9 cellular contexts compared by ENCODE assay signal in the genomic region with DNA sequence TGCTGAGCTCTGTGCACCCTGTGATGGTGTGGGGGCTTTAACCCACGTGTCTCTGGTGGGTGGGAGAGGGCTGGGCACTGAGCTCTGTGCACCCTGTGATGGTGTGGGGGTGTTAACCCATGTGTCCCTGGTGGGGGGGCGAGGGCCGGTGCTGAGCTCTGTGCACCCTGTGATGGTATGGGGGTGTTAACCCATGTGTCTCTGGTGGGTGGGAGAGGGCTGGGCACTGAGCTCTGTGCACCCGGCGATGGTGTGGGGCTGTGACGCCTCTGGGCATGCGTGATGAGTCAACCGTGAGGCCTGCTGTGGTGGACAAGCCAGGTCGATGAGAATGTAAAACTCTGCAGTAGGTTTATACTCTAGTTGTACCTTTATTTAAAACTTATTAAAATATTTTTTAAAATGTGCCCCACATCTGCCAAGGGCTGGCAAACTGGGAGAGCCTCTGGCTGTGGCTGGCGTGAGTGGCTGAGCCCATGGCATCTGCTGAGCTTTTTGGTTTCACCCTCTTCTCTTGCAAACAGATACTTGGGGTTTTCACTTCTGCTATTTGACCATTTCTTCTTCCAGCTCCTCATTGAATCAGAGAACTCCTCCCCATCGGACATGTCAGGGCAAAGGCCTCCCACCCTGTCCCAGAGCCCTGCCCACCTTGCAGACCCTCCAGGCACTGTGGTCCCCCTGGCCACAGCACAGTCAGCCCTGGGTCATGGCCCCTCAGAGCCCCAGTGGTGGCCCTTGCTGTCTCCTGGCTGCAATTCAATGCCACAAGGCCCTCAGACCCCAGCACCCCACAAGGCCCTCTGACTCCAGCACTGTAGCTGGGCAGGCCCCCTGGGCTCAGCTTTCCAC. TPM values are rescaled to one million over a fixed set of nuclear protein-coding genes. Genes with fewer than 3 reads are reported as not detected.
A peak's percentile ranks its signal among the peaks of the same experiment; 100 is the strongest.
DNase-seq lines count a peak whose midpoint lies in the region; ATAC-seq, FAIRE-seq and TF ChIP-seq lines count a peak whose summit lies in the region.
"Had no signal": no experiment of that assay in that cellular context is flagged by ENCODE, and none has a peak within 500 bp of the region (broad histone marks: within the 10 kb centered on the region; RNA-seq: fewer than 3 reads in every experiment).

No MANE protein-coding gene starts in this region.

- WGBS in H1 (ENCODE audit: extremely low coverage in 1 of 2, insufficient coverage in 1 of 2, insufficient read length in 1 of 2, insufficient replicate concordance in 2 of 2, low coverage in 1 of 2, low lambda C conversion rate in 2 of 2, missing lambda C conversion rate in 1 of 2), 2 experiments, result 83% methylated on average over 9 of the region's 11 CpGs; no CpG with 5 or more reads in 1 of the 2 experiments

- peak overlapping the region; percentile 74 for H4K91ac ChIP-seq in H1 (replicated peaks; ENCODE audit: insufficient read length, low read length)

- no peak overlapping the region for H2AFZ ChIP-seq in H1 (ENCODE audit: low read length)

- H3K14ac ChIP-seq in H1 (ENCODE audit: insufficient read length), result no peak overlapping the region

- no peak overlapping the region for H2BK12ac ChIP-seq in H1 (ENCODE audit: low read depth, low read length)

- no peak overlapping the region for H3K4me3 ChIP-seq in H1 (ENCODE audit: extremely low read depth in 1 of 4, insufficient read depth in 2 of 4, low read depth in 3 of 4, low read length in 4 of 4)
- no peak overlapping the region for H3K4me3 ChIP-seq in BE2C (ENCODE audit: low read depth, low read length)
- H3K4me3 ChIP-seq: cardiac muscle cell had no signal

- H3K9me3 ChIP-seq in H1 (ENCODE audit: insufficient read depth in 2 of 2, low read depth in 1 of 2, low read length in 1 of 2) (peaks cover 0 to 3% of the 10 kb centered on the region in 2 experiments; a peak in 1 of 4 replicates), BE2C (no peaks in the 10 kb centered on the region)

- no peak overlapping the region for H4K5ac ChIP-seq in H1 (ENCODE audit: insufficient read length, low read depth, low read length)

- H3K79me1 ChIP-seq in H1 (ENCODE audit: low read depth, low read length), result no peaks in the 10 kb centered on the region

- H3K18ac ChIP-seq in H1 (ENCODE audit: extremely low read depth, low read length), result peak overlapping the region; percentile 48

- no peak overlapping the region for H3K56ac ChIP-seq in H1 (replicated peaks; ENCODE audit: insufficient read length, low read depth, low read length)

- DNase-seq in H1 (ENCODE audit: low read depth in 1 of 2, low spot score in 2 of 2), result no peak
- DNase-seq in stimulated activated naive CD4-positive, alpha-beta T cell (lab: John Stamatoyannopoulos, UW), result no peak
- DNase-seq in cortex of kidney (lab: John Stamatoyannopoulos, UW), result no peak
- no peak for DNase-seq in BE2C
- no peak for DNase-seq in OCI-M2 (lab: John Stamatoyannopoulos, UW; ENCODE audit: unreplicated experiment)

- peaks cover 10% of the 10 kb centered on the region; the same call in 1 of the 2 replicates for H3K23me2 ChIP-seq in H1 (ENCODE audit: low read depth, low read length)

- ATAC-seq in GM21367 (IDR thresholded peaks at IDR 0.05; ENCODE audit: unreplicated experiment) (peak; percentile 82), HG03442 (IDR thresholded peaks at IDR 0.05; ENCODE audit: unreplicated experiment) (peak; percentile 81)

- H2BK20ac ChIP-seq in H1 (ENCODE audit: low read length), result no peak overlapping the region

- no peak for FAIRE-seq in H1 (lab: Jason Lieb, UNC)

- no peak overlapping the region for H3K4ac ChIP-seq in H1 (replicated peaks; ENCODE audit: insufficient read length, low read depth, low read length)

- H2AK5ac ChIP-seq in H1 (ENCODE audit: low read depth, low read length), result no peak overlapping the region

- TF ChIP-seq RAD21 in H1 (IDR thresholded peaks at IDR 0.05 in 1 of 2, conservative IDR thresholded peaks at IDR 0.05 in 1 of 2; ENCODE audit: low read depth in 2 of 2, low read length in 2 of 2), result no peak

- no peak overlapping the region for H3K9ac ChIP-seq in H1 (replicated peaks in 1 of 4; ENCODE audit: extremely low read depth in 1 of 4, low read depth in 3 of 4, low read length in 3 of 4)

- TF ChIP-seq CTCF in H1 (IDR thresholded peaks at IDR 0.05; ENCODE audit: control extremely low read depth in 1 of 3, insufficient read depth in 1 of 3, low read depth in 1 of 3, low read length in 3 of 3), result no peak
- TF ChIP-seq CTCF in BE2C (IDR thresholded peaks at IDR 0.05; ENCODE audit: low read depth, low read length), result no peak

- no peak overlapping the region for H2BK15ac ChIP-seq in H1 (ENCODE audit: low read length)

- CTCF ChIA-PET in H1 (lab: Charles Lee; ENCODE audit: partially characterized antibody), result interaction anchor here (0.6 to 3.0 kb wide), 11 partner anchors 8 to 108 kb away, joined by 3 to 8 read pairs (median 4); no protein-coding TSS in a partner anchor

- peaks cover 0 to 4% of the 10 kb centered on the region in 2 experiments for H4K20me1 ChIP-seq in H1 (replicated peaks in 1 of 2; ENCODE audit: control insufficient read depth in 1 of 2, insufficient read depth in 2 of 2, low read length in 2 of 2)

- peak; percentile 17 for TF ChIP-seq POLR2A in GM15510 (IDR thresholded peaks at IDR 0.05; ENCODE audit: borderline replicate concordance, extremely low read depth, insufficient read length)
- no peak for TF ChIP-seq POLR2A in H1 (IDR thresholded peaks at IDR 0.05; ENCODE audit: control extremely low read depth in 1 of 2, low read depth in 2 of 2, low read length in 2 of 2)

- peak overlapping the region; percentile 72 for H2BK120ac ChIP-seq in H1 (replicated peaks; ENCODE audit: low read depth, low read length)

- POLR2A ChIA-PET in H1 (lab: Charles Lee; ENCODE audit: partially characterized antibody), result no interaction called here

- no peaks in the 10 kb centered on the region for H3K27me3 ChIP-seq in H1 (replicated peaks in 1 of 4; ENCODE audit: control insufficient read depth in 3 of 4, extremely low read depth in 1 of 4, insufficient read depth in 3 of 4, low read length in 3 of 4)
- H3K27me3 ChIP-seq in BE2C, result no peaks in the 10 kb centered on the region
- H3K27me3 ChIP-seq: cardiac muscle cell had no signal

- peak overlapping the region; percentile 78; the same call in 1 of the 2 replicates for H2BK5ac ChIP-seq in H1 (ENCODE audit: low read depth, low read length)

- peaks cover 0 to 3% (median 1%) of the 10 kb centered on the region in 4 experiments; a peak in 1 of 7 replicates for H3K4me1 ChIP-seq in H1 (replicated peaks in 1 of 4; ENCODE audit: control insufficient read depth in 3 of 4, insufficient read depth in 4 of 4, low read length in 3 of 4)
- H3K4me1 ChIP-seq in BE2C, result no peaks in the 10 kb centered on the region

- H3K23ac ChIP-seq in H1 (ENCODE audit: insufficient read length), result no peak overlapping the region

- TF ChIP-seq EP300 in H1 (IDR thresholded peaks at IDR 0.05; ENCODE audit: borderline replicate concordance in 1 of 2, low read depth in 2 of 2, low read length in 2 of 2), result no peak

- H3K27ac ChIP-seq in H1 (ENCODE audit: low read depth, low read length), result no peak overlapping the region; the same call in 1 of the 2 replicates
- H3K27ac ChIP-seq: cardiac muscle cell had no signal

- H3K79me2 ChIP-seq in H1 (ENCODE audit: control insufficient read depth in 1 of 2, insufficient read depth in 2 of 2, low read length in 2 of 2), result no peaks in the 10 kb centered on the region

- H3K36me3 ChIP-seq in H1 (ENCODE audit: control insufficient read depth in 2 of 4, insufficient read depth in 4 of 4, low read length in 3 of 4), result no peaks in the 10 kb centered on the region
- H3K36me3 ChIP-seq in BE2C, result no peaks in the 10 kb centered on the region
- H3K36me3 ChIP-seq: cardiac muscle cell had no signal

- H4K8ac ChIP-seq in H1 (ENCODE audit: extremely low read depth, insufficient read depth, low read length), result no peak overlapping the region

- no peak overlapping the region for H3K4me2 ChIP-seq in H1 (ENCODE audit: insufficient read depth in 1 of 2, low read depth in 2 of 2, low read length in 2 of 2)

TF ChIP-seq in H1, 55 proteins besides CTCF, POLR2A, EP300 and RAD21 (continues in another document):
- no peak for TF ChIP-seq NANOG (IDR thresholded peaks at IDR 0.05; ENCODE audit: insufficient read depth, low read depth, low read length, poor library complexity, severe bottlenecking)

RNA-seq across cellular contexts. Expression of gene EXOC3, which starts 18.5 kb away (rescaled TPM):
- 27.5 and 30.0 TPM in 2 replicates for total RNA-seq in H1 (2021; fragmentation: NEBNext Ultra II Directional; extraction: Animal tissue kit (Norgen Biotek cat#: 25700))
- 14.4 and 19.5 TPM in 2 replicates for polyA plus RNA-seq in H1 (2011; rRNA removed)
- 17.3 TPM for polyA plus RNA-seq in H1 (2011; cell fraction: cytosol; rRNA removed)
- polyA plus RNA-seq in H1 (2011; cell fraction: nucleus; rRNA removed), result 38.7 TPM
- 24.9 to 34.9 TPM (median 31.8 TPM) in 4 replicates for polyA plus RNA-seq in H1 (2012, experiment 1 of 2)
- 19.3 TPM for polyA plus RNA-seq in H1 (2012, experiment 2 of 2)
- polyA plus RNA-seq in H1 (2013, experiment 1 of 2), result 16.3 TPM
- 14.9 TPM for polyA plus RNA-seq in H1 (2013, experiment 2 of 2)
- polyA minus RNA-seq in H1 (2011; rRNA and poly(A)+ RNA removed), result 16.7 and 19.2 TPM in 2 replicates
- polyA minus RNA-seq in H1 (2011; cell fraction: cytosol; rRNA and poly(A)+ RNA removed), result 12.9 TPM
- 14.7 TPM for polyA minus RNA-seq in H1 (2011; cell fraction: nucleus; rRNA and poly(A)+ RNA removed)
- 111 TPM for polyA plus RNA-seq in BE2C (2012; ENCODE audit: insufficient read depth, insufficient read length, low read depth)
